In genomic region chr12:124432376-124432775, GRCh38 we compare ENCODE assay signal across 14 cellular contexts.
A peak's percentile ranks its signal among the peaks of the same experiment; 100 is the strongest.
DNase-seq lines count a peak whose midpoint lies in the region; ATAC-seq and TF ChIP-seq lines count a peak whose summit lies in the region.
"Had no signal": no experiment of that assay in that cellular context is flagged by ENCODE, and none has a peak within 500 bp of the region (broad histone marks: within the 10 kb centered on the region; RNA-seq: fewer than 3 reads in every experiment).

No MANE protein-coding gene starts in this region.

- DNase-seq in ascending aorta (ENCODE audit: low spot score in 2 of 2) (no peak), heart left ventricle (peak in 4 of 5 donors; percentile 56 to 80 (median 64)), pons (ENCODE audit: low spot score) (peak; percentile 45), Peyer's patch (no peak), ureter (ENCODE audit: low spot score) (no peak), NCI-H2107 treated with DMSO at 0.1 percent for 48 hours (lab: John Stamatoyannopoulos, UW; ENCODE audit: unreplicated experiment) (no peak), posterior vena cava (ENCODE audit: low spot score) (no peak)
- DNase-seq: ACHN; activated CD4-positive, CD25-positive, alpha-beta regulatory T cell treated with anti-CD3 and anti-CD28 coated beads, Interleukin-2, amount 50 U/mL, for 72 hours; NCI-H82; stimulated activated CD4-positive, alpha-beta T cell treated with anti-CD3 and anti-CD28 coated beads, Interleukin-1b, Interleukin-23, amount 100 ng/mL, for 48 hours had no signal

- peak overlapping the region; percentile 30 for H3K4me2 ChIP-seq in BLaER1
- H3K4me2 ChIP-seq: GM23338 had no signal

- no peak overlapping the region for H3K4me3 ChIP-seq in BLaER1
- H3K4me3 ChIP-seq in ascending aorta, result no peak overlapping the region
- H3K4me3 ChIP-seq in heart left ventricle, result no peak overlapping the region
- H3K4me3 ChIP-seq in Peyer's patch, result no peak overlapping the region
- H3K4me3 ChIP-seq: GM23338, thoracic aorta had no signal

- H3K9ac ChIP-seq in BLaER1, result no peak overlapping the region

- H3K9me3 ChIP-seq in BLaER1, result no peaks in the 10 kb centered on the region
- no peaks in the 10 kb centered on the region for H3K9me3 ChIP-seq in ascending aorta
- H3K9me3 ChIP-seq in heart left ventricle, result no peaks in the 10 kb centered on the region
- no peaks in the 10 kb centered on the region for H3K9me3 ChIP-seq in Peyer's patch
- H3K9me3 ChIP-seq: thoracic aorta had no signal

- H3K27ac ChIP-seq in BLaER1, result 0 out of 2 replicates have a peak overlapping the region, but pooled peaks have one; percentile 0
- peak overlapping the region; percentile 65 to 72 for H3K27ac ChIP-seq in ascending aorta
- H3K27ac ChIP-seq in heart left ventricle, result peak overlapping the region in 8 of 12 donors; percentile 24 to 79 (median 49)
- no peak overlapping the region for H3K27ac ChIP-seq in Peyer's patch

- no peak for TF ChIP-seq CTCF in ascending aorta (IDR thresholded peaks at IDR 0.05)
- TF ChIP-seq CTCF in heart left ventricle (IDR thresholded peaks at IDR 0.05), result no peak
- no peak for TF ChIP-seq CTCF in Peyer's patch (IDR thresholded peaks at IDR 0.05)

- TF ChIP-seq POLR2A in heart left ventricle (IDR thresholded peaks at IDR 0.05) (no peak), Peyer's patch (IDR thresholded peaks at IDR 0.05) (no peak)

- ATAC-seq in heart left ventricle, result peak in 1 of 4 donors; percentile 5
- ATAC-seq: GM23338 had no signal

- intact Hi-C loops in ascending aorta (cut with DNase I) (no loop called here), heart left ventricle (cut with DNase I) (no loop called here), posterior vena cava (cut with DNase I) (no loop called here)

- 70 to 75% (median 72%) methylated on average over 7 to 8 of the region's 8 CpGs; no CpG with 5 or more reads in 1 of the 4 donors for WGBS in heart left ventricle, 4 donors

- H3K36me3 ChIP-seq in BLaER1 (peaks cover 46% of the 10 kb centered on the region), ascending aorta (peaks cover 16 to 35% of the 10 kb centered on the region in 2 donors), heart left ventricle (peaks cover 0 to 44% (median 27%) of the 10 kb centered on the region in 9 donors), Peyer's patch (peaks cover 0 to 26% (median 0%) of the 10 kb centered on the region in 3 donors)

- H3K27me3 ChIP-seq in BLaER1 (no peaks in the 10 kb centered on the region), ascending aorta (no peaks in the 10 kb centered on the region), heart left ventricle (no peaks in the 10 kb centered on the region), Peyer's patch (no peaks in the 10 kb centered on the region)

- H4K20me1 ChIP-seq in BLaER1, result peaks cover 83% of the 10 kb centered on the region

- peaks cover 73% of the 10 kb centered on the region for H3K4me1 ChIP-seq in BLaER1
- H3K4me1 ChIP-seq in ascending aorta, result peaks cover 6 to 14% of the 10 kb centered on the region in 2 donors
- peaks cover 11 to 61% (median 42%) of the 10 kb centered on the region in 12 donors for H3K4me1 ChIP-seq in heart left ventricle
- H3K4me1 ChIP-seq in Peyer's patch, result peaks cover 0 to 22% (median 0%) of the 10 kb centered on the region in 4 donors

Comparison
In these comparisons a context has a peak if more than half of its experiments do, and no peak if none do; other contexts are left out.
1. H3K27ac ChIP-seq: peak in BLaER1 (single experiment), ascending aorta (2 of 2) and heart left ventricle (8 of 12); none in Peyer's patch (0 of 4).
2. DNase-seq: peak in heart left ventricle (4 of 5) and pons (single experiment); none in ascending aorta (0 of 2), Peyer's patch (0 of 3), ureter (single experiment), NCI-H2107 treated with DMSO at 0.1 percent for 48 hours (single experiment) and posterior vena cava (single experiment).